In the genomic region with DNA sequence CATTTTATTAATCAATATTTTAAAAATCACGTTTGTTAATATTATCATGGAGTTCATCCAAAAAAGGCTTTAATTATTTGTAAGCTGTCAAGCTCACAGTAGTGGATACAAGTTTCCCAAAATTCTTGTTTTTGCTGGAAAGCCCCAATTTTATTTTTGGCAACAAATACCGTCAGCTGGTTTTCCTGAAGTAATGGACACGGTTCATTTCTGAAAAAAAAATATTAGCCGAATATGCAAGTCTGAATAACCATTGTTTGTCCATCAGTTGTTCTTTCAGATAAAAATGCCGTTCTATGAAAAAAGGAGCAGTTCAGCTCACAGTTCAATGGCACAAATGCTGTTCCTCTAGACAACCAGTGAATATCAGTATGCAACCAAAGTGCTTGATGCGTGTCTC, we compare ENCODE assay signal across 27 cellular contexts.
"Had no signal": no experiment of that assay in that cellular context is flagged by ENCODE, and none has a peak within 500 bp of the region (broad histone marks: within the 10 kb centered on the region; RNA-seq: fewer than 3 reads in every experiment).

No MANE protein-coding gene starts in this region.

- DNase-seq: activated effector memory CD4-positive, alpha-beta T cell treated with anti-CD3 and anti-CD28 coated beads, Interleukin-2, amount 50 U/mL, for 16 hours; activated effector memory CD4-positive, alpha-beta T cell treated with Interleukin-2 at 50 U/mL for 16 hours; activated gamma-delta T cell; activated gamma-delta T cell treated with Interleukin-2 at 50 U/mL for 16 hours; activated naive CD4-positive, alpha-beta T cell; activated naive CD4-positive, alpha-beta T cell treated with anti-CD3 and anti-CD28 coated beads for 36 hours; activated naive CD4-positive, alpha-beta T cell treated with anti-CD3 and anti-CD28 coated beads, Interleukin-2, amount 10 ng/mL, durations not matched to agents 7 days and 5 days; activated naive CD4-positive, alpha-beta T cell treated with anti-CD3 and anti-CD28 coated beads, Interleukin-2, amount 50 U/mL, for 16 hours; activated naive CD4-positive, alpha-beta T cell treated with Interleukin-2 at 50 U/mL for 16 hours; activated naive CD8-positive, alpha-beta T cell treated with anti-CD3 and anti-CD28 coated beads for 36 hours; activated naive CD8-positive, alpha-beta T cell treated with anti-CD3 and anti-CD28 coated beads, Interleukin-2, amount 10 ng/mL, durations not matched to agents 7 days and 5 days; activated naive CD8-positive, alpha-beta T cell treated with anti-CD3 and anti-CD28 coated beads, Interleukin-2, amount 50 U/mL, for 24 hours; activated T-cell treated with anti-CD3 and anti-CD28 coated beads, Interleukin-2, amount 50 U/mL, for 1 hour; activated T-cell treated with anti-CD3 and anti-CD28 coated beads, Interleukin-2, amount 50 U/mL, for 24 hours; activated T-cell treated with anti-CD3 and anti-CD28 coated beads, Interleukin-2, amount 50 U/mL, for 4 hours; activated T-cell treated with anti-CD3 and anti-CD28 coated beads, Interleukin-2, amount 50 U/mL, for 48 hours; activated T-cell treated with anti-CD3 and anti-CD28 coated beads, Interleukin-2, amount 50 U/mL, for 72 hours; adrenal gland; amniotic stem cell; amygdala; anterior cingulate cortex; aorta; body of pancreas; brain microvascular endothelial cell; caudate nucleus; central memory CD4-positive, alpha-beta T cell; cerebellar nuclear complex had no signal
